Comparison of ENCODE assay signal across 22 cellular contexts in genomic region chr3:49122886-49123545, GRCh38.
"Had no signal": no experiment of that assay in that cellular context is flagged by ENCODE, and none has a peak within 500 bp of the region (broad histone marks: within the 10 kb centered on the region; RNA-seq: fewer than 3 reads in every experiment).

No MANE protein-coding gene starts in this region.

- H3K27ac Mint-ChIP-seq: progenitor cell of endocrine pancreas had no signal

- ATAC-seq: gastrocnemius medialis; left ventricle myocardium superior; lower lobe of right lung; sciatic nerve; stimulated activated effector memory CD8-positive, alpha-beta T cell treated with anti-CD3 and anti-CD28 coated beads, Interleukin-12 subunit alpha, Interleukin-12 subunit beta, amount 100 ng/mL, for 72 hours had no signal

- H3K4me3 ChIP-seq: dorsolateral prefrontal cortex, gastrocnemius medialis, lower lobe of right lung, smooth muscle cell, stomach, thyroid gland, vagina had no signal

- H3K27me3 Mint-ChIP-seq: progenitor cell of endocrine pancreas had no signal

- H3K4me3 Mint-ChIP-seq: stimulated activated effector memory CD8-positive, alpha-beta T cell treated with anti-CD3 and anti-CD28 coated beads, Interleukin-12 subunit alpha, Interleukin-12 subunit beta, amount 100 ng/mL, for 72 hours had no signal

- H3K9me3 Mint-ChIP-seq: nephron progenitor cell; stimulated activated effector memory CD8-positive, alpha-beta T cell treated with anti-CD3 and anti-CD28 coated beads, Interleukin-12 subunit alpha, Interleukin-12 subunit beta, amount 100 ng/mL, for 72 hours had no signal

- H3K9me3 ChIP-seq: gastrocnemius medialis, lower lobe of right lung, neutrophil, stomach, thyroid gland, vagina had no signal

- DNase-seq: dorsolateral prefrontal cortex; effector CD4-positive, alpha-beta T cell; foreskin fibroblast; gastrocnemius medialis; left ventricle myocardium superior; lower lobe of right lung; nephron progenitor cell; stimulated activated CD4-positive, alpha-beta T cell treated with anti-CD3 and anti-CD28 coated beads, Interleukin-2, amount 100 ng/mL, for 24 hours; stimulated activated CD4-positive, alpha-beta T cell treated with anti-CD3 and anti-CD28 coated beads, Interleukin-4, amount 100 ng/mL, for 24 hours; stimulated activated naive CD4-positive, alpha-beta T cell treated with Interleukin-2 at 50 U/mL for 16 hours; stomach; thyroid gland; trophoblast cell had no signal

- H3K9ac ChIP-seq: parathyroid adenoma had no signal

- FAIRE-seq: colon, keratinocyte had no signal

- H2AFZ ChIP-seq: parathyroid adenoma had no signal

- H3K4me2 ChIP-seq: smooth muscle cell had no signal

- H3K27me3 ChIP-seq: dorsolateral prefrontal cortex, gastrocnemius medialis, neutrophil, stomach, thyroid gland, vagina had no signal

- H3K27ac ChIP-seq: gastrocnemius medialis, lower lobe of right lung, neutrophil, parathyroid adenoma, stomach, thyroid gland, vagina had no signal
